ENCODE assay signal across 8 cellular contexts in genomic region chr10:70403483-70404035, GRCh38. TPM values are rescaled to one million over a fixed set of nuclear protein-coding genes. Genes with fewer than 3 reads are reported as not detected.
A peak's percentile ranks its signal among the peaks of the same experiment; 100 is the strongest.
DNase-seq lines count a peak whose midpoint lies in the region; ATAC-seq lines count a peak whose summit lies in the region.

No MANE protein-coding gene starts in this region.

- H3K9me3 Mint-ChIP-seq in activated CD8-positive, alpha-beta T cell treated with anti-CD3 and anti-CD28 coated beads, Interleukin-2, amount 10 ng/mL, durations not matched to agents 7 days and 5 days (ENCODE audit: insufficient read depth) = no peaks in the 10 kb centered on the region

- H3K27me3 Mint-ChIP-seq in activated CD8-positive, alpha-beta T cell treated with anti-CD3 and anti-CD28 coated beads, Interleukin-2, amount 10 ng/mL, durations not matched to agents 7 days and 5 days (ENCODE audit: low read depth) = no peaks in the 10 kb centered on the region

- H3K4ac ChIP-seq in mesenchymal stem cell (ENCODE audit: low read depth in 1 of 2, low read length in 2 of 2) = no peak overlapping the region

- peaks cover 24 to 37% (median 34%) of the 10 kb centered on the region in 11 experiments for H4K20me1 ChIP-seq in BLaER1 treated with 17β-estradiol and CSF1 and Interleukin-3, amounts not matched to agents 10 nM and 100 nM

- POLR2A ChIA-PET in activated CD8-positive, alpha-beta T cell treated with anti-CD3 and anti-CD28 coated beads, Interleukin-2, amount 10 ng/mL, durations not matched to agents 7 days and 5 days (lab: Charles Lee) = interaction anchor here (0.6 to 2.2 kb wide), 11 partner anchors 10 to 257 kb away, joined by 3 to 7 read pairs (median 5); partner anchors contain the start of genes LRRC20, PPA1, SAR1A and TYSND1

- no peak overlapping the region for H2BK5ac ChIP-seq in mesenchymal stem cell (ENCODE audit: low read depth, low read length, poor library complexity, severe bottlenecking)

- H3K4me2 ChIP-seq in BLaER1 treated with 17β-estradiol and CSF1 and Interleukin-3, amounts not matched to agents 10 nM and 100 nM = peak overlapping the region; percentile 65 to 98 (median 94)
- peak overlapping the region; percentile 77 for H3K4me2 ChIP-seq in mesenchymal stem cell (ENCODE audit: low read length, poor library complexity, severe bottlenecking)

- H4K91ac ChIP-seq in mesenchymal stem cell (ENCODE audit: low read length) = no peak overlapping the region

- peaks cover 15% of the 10 kb centered on the region for H3K36me3 Mint-ChIP-seq in activated CD8-positive, alpha-beta T cell treated with anti-CD3 and anti-CD28 coated beads, Interleukin-2, amount 10 ng/mL, durations not matched to agents 7 days and 5 days (ENCODE audit: low read depth)

- no peak overlapping the region for H2AK5ac ChIP-seq in mesenchymal stem cell (ENCODE audit: low read length, severe bottlenecking)

- peak overlapping the region; percentile 86 for H3K4me3 Mint-ChIP-seq in activated CD8-positive, alpha-beta T cell treated with anti-CD3 and anti-CD28 coated beads, Interleukin-2, amount 10 ng/mL, durations not matched to agents 7 days and 5 days

- no peaks in the 10 kb centered on the region for H3K9me3 ChIP-seq in BLaER1 treated with 17β-estradiol and CSF1 and Interleukin-3, amounts not matched to agents 10 nM and 100 nM (replicated peaks in 1 of 11)
- no peaks in the 10 kb centered on the region for H3K9me3 ChIP-seq in mesenchymal stem cell (ENCODE audit: control insufficient read depth, low read length)

- peaks cover 0 to 13% (median 5%) of the 10 kb centered on the region in 11 experiments; a peak in 12 of 22 replicates for H3K36me3 ChIP-seq in BLaER1 treated with 17β-estradiol and CSF1 and Interleukin-3, amounts not matched to agents 10 nM and 100 nM
- H3K36me3 ChIP-seq in mesenchymal stem cell (ENCODE audit: control insufficient read depth in 1 of 2, insufficient read depth in 2 of 2, low read depth in 1 of 2, low read length in 2 of 2) = peaks cover 0 to 3% of the 10 kb centered on the region in 2 experiments

- no peak overlapping the region for H2BK120ac ChIP-seq in mesenchymal stem cell (ENCODE audit: low read depth, low read length)

- H3K4me3 ChIP-seq in BLaER1 treated with 17β-estradiol and CSF1 and Interleukin-3, amounts not matched to agents 10 nM and 100 nM = peak overlapping the region; percentile 87 to 99 (median 94); a peak in 19 of 20 replicates
- H3K4me3 ChIP-seq in mesenchymal stem cell (ENCODE audit: insufficient read depth in 1 of 2, low read depth in 1 of 2, low read length in 2 of 2) = peak overlapping the region in 1 of 2 experiments; percentile 90

- 20% methylated on average over 11 of the region's 12 CpGs for WGBS in mesenchymal stem cell

- H3K14ac ChIP-seq in mesenchymal stem cell (ENCODE audit: low read length in 2 of 2) = no peak overlapping the region

- H3K27ac ChIP-seq in BLaER1 treated with 17β-estradiol and CSF1 and Interleukin-3, amounts not matched to agents 10 nM and 100 nM = peak overlapping the region in 9 of 11 experiments; percentile 92 to 99 (median 95); a peak in 16 of 22 replicates
- H3K27ac ChIP-seq in mesenchymal stem cell (ENCODE audit: low read length, poor library complexity, severe bottlenecking) = no peak overlapping the region

- ATAC-seq in GM21723 (IDR thresholded peaks at IDR 0.05; ENCODE audit: unreplicated experiment) = peak; percentile 7
- no peak for ATAC-seq in activated CD8-positive, alpha-beta T cell treated with anti-CD3 and anti-CD28 coated beads, Interleukin-2, amount 10 ng/mL, durations not matched to agents 7 days and 5 days
- ATAC-seq in GM19328 (IDR thresholded peaks at IDR 0.05; ENCODE audit: unreplicated experiment) = no peak

- no peak overlapping the region for H2BK15ac ChIP-seq in mesenchymal stem cell (ENCODE audit: low read depth, poor library complexity, severe bottlenecking)

- peak overlapping the region; percentile 90 for H3K27ac Mint-ChIP-seq in activated CD8-positive, alpha-beta T cell treated with anti-CD3 and anti-CD28 coated beads, Interleukin-2, amount 10 ng/mL, durations not matched to agents 7 days and 5 days

- no peaks in the 10 kb centered on the region for H3K79me1 ChIP-seq in mesenchymal stem cell (replicated peaks; ENCODE audit: low read length, poor library complexity, severe bottlenecking)

- no peak overlapping the region for H2BK12ac ChIP-seq in mesenchymal stem cell (ENCODE audit: low read length in 2 of 2)

- no peaks in the 10 kb centered on the region for H3K27me3 ChIP-seq in BLaER1 treated with 17β-estradiol and CSF1 and Interleukin-3, amounts not matched to agents 10 nM and 100 nM
- peaks cover 0 to 5% of the 10 kb centered on the region in 2 experiments for H3K27me3 ChIP-seq in mesenchymal stem cell (ENCODE audit: control insufficient read depth in 1 of 2, insufficient read depth in 1 of 2, low read length in 2 of 2)

- H3K4me1 ChIP-seq in BLaER1 treated with 17β-estradiol and CSF1 and Interleukin-3, amounts not matched to agents 10 nM and 100 nM = peaks cover 22 to 32% (median 28%) of the 10 kb centered on the region in 10 experiments
- peaks cover 7% of the 10 kb centered on the region for H3K4me1 ChIP-seq in mesenchymal stem cell (ENCODE audit: control insufficient read depth, insufficient read depth, low read depth, low read length)

- no peak for DNase-seq in activated CD8-positive, alpha-beta T cell treated with anti-CD3 and anti-CD28 coated beads, Interleukin-2, amount 10 ng/mL, durations not matched to agents 7 days and 5 days
- DNase-seq in mesenchymal stem cell (no peak), Ammon's horn (ENCODE audit: low spot score) (no peak), NOMO-1 treated with dmso at 0.1 percent for 144 hours (lab: John Stamatoyannopoulos, UW; ENCODE audit: unreplicated experiment) (no peak), NCI-H345 treated with DMSO at 0.1 percent for 48 hours (lab: John Stamatoyannopoulos, UW; ENCODE audit: unreplicated experiment) (no peak)

- H3K23ac ChIP-seq in mesenchymal stem cell (ENCODE audit: low read length in 2 of 2) = no peak overlapping the region

- H3K4me1 Mint-ChIP-seq in activated CD8-positive, alpha-beta T cell treated with anti-CD3 and anti-CD28 coated beads, Interleukin-2, amount 10 ng/mL, durations not matched to agents 7 days and 5 days (ENCODE audit: low read depth) = peaks cover 29% of the 10 kb centered on the region

- no peak overlapping the region for H3K18ac ChIP-seq in mesenchymal stem cell (ENCODE audit: low read depth in 1 of 2, low read length in 2 of 2)

- peak overlapping the region; percentile 92 to 99 (median 97); a peak in 20 of 22 replicates for H3K9ac ChIP-seq in BLaER1 treated with 17β-estradiol and CSF1 and Interleukin-3, amounts not matched to agents 10 nM and 100 nM
- H3K9ac ChIP-seq in mesenchymal stem cell (ENCODE audit: low read length) = peak overlapping the region; percentile 94

- H4K8ac ChIP-seq in mesenchymal stem cell (ENCODE audit: low read length) = no peak overlapping the region

- CTCF ChIA-PET in activated CD8-positive, alpha-beta T cell treated with anti-CD3 and anti-CD28 coated beads, Interleukin-2, amount 10 ng/mL, durations not matched to agents 7 days and 5 days (lab: Charles Lee) = interaction anchor here (0.6 to 5.0 kb wide), 12 partner anchors 9 to 257 kb away, joined by 3 to 26 read pairs (median 6); partner anchors contain the start of gene TYSND1

- H2AFZ ChIP-seq in mesenchymal stem cell (ENCODE audit: low read depth, low read length) = no peak overlapping the region

RNA-seq across cellular contexts. Expression of gene EIF4EBP2, which starts 0.4 kb away (rescaled TPM):
- total RNA-seq in activated CD8-positive, alpha-beta T cell treated with anti-CD3 and anti-CD28 coated beads, Interleukin-2, amount 10 ng/mL, durations not matched to agents 7 days and 5 days = 10 to 100 TPM; 58.7 to 60.8 TPM
- polyA plus RNA-seq in mesenchymal stem cell (2013, experiment 1 of 2) = 48.3 TPM
- polyA plus RNA-seq in mesenchymal stem cell (2013, experiment 2 of 2) = 48.7 TPM

RNA-seq across cellular contexts. Expression of gene LRRC20, which starts 21.1 kb away (rescaled TPM):
- 10 to 100 TPM; 19.5 to 21.4 TPM for total RNA-seq in activated CD8-positive, alpha-beta T cell treated with anti-CD3 and anti-CD28 coated beads, Interleukin-2, amount 10 ng/mL, durations not matched to agents 7 days and 5 days
- 15.0 TPM for polyA plus RNA-seq in mesenchymal stem cell (2013, experiment 1 of 2)
- 16.2 TPM for polyA plus RNA-seq in mesenchymal stem cell (2013, experiment 2 of 2)

RNA-seq across cellular contexts. Expression of gene NODAL, which starts 37.9 kb away (rescaled TPM):
- not detected for total RNA-seq in activated CD8-positive, alpha-beta T cell treated with anti-CD3 and anti-CD28 coated beads, Interleukin-2, amount 10 ng/mL, durations not matched to agents 7 days and 5 days
- not detected for polyA plus RNA-seq in mesenchymal stem cell (2013, experiment 1 of 2)
- polyA plus RNA-seq in mesenchymal stem cell (2013, experiment 2 of 2) = not detected
